ENCODE assay signal across 8 cellular contexts in genomic region chr16:67993207-67994036, GRCh38. TPM values are rescaled to one million over a fixed set of nuclear protein-coding genes. Genes with fewer than 3 reads are reported as not detected.
DNase-seq lines count a peak whose midpoint lies in the region; ATAC-seq and TF ChIP-seq lines count a peak whose summit lies in the region.

No MANE protein-coding gene starts in this region.

- peak; percentile 98 for TF ChIP-seq CTCF in C4-2B (conservative IDR thresholded peaks at IDR 0.05)
- TF ChIP-seq CTCF in OCI-LY3 (IDR thresholded peaks at IDR 0.05; ENCODE audit: low read depth, low read length): peak; percentile 83
- peak in 2 of 3 experiments; percentile 97 to 99 for TF ChIP-seq CTCF in esophagus muscularis mucosa (IDR thresholded peaks at IDR 0.05)
- peak; percentile 92 for TF ChIP-seq CTCF in natural killer cell (IDR thresholded peaks at IDR 0.05)

- TF ChIP-seq EP300 in esophagus muscularis mucosa (IDR thresholded peaks at IDR 0.05): no peak

- no peaks in the 10 kb centered on the region for H3K79me2 ChIP-seq in OCI-LY3 (ENCODE audit: low read length)

- H3K9me3 Mint-ChIP-seq in natural killer cell: no peaks in the 10 kb centered on the region
- no peaks in the 10 kb centered on the region for H3K9me3 Mint-ChIP-seq in stimulated activated memory B cell treated with anti-CD40 and anti-IgM and Interleukin-4, amounts not matched to agents 10 μg/mL and 1 μg/mL and 100 μg/mL, for 72 hours

- H3K36me3 Mint-ChIP-seq in natural killer cell: no peaks in the 10 kb centered on the region
- no peaks in the 10 kb centered on the region for H3K36me3 Mint-ChIP-seq in stimulated activated memory B cell treated with anti-CD40 and anti-IgM and Interleukin-4, amounts not matched to agents 10 μg/mL and 1 μg/mL and 100 μg/mL, for 72 hours

- no peaks in the 10 kb centered on the region for H4K20me1 ChIP-seq in OCI-LY3 (ENCODE audit: insufficient read depth, low read length)

- no peaks in the 10 kb centered on the region for H3K27me3 Mint-ChIP-seq in natural killer cell (ENCODE audit: low read depth in 2 of 2)
- H3K27me3 Mint-ChIP-seq in stimulated activated memory B cell treated with anti-CD40 and anti-IgM and Interleukin-4, amounts not matched to agents 10 μg/mL and 1 μg/mL and 100 μg/mL, for 72 hours: no peaks in the 10 kb centered on the region

- no peaks in the 10 kb centered on the region for H3K36me3 ChIP-seq in OCI-LY3 (replicated peaks; ENCODE audit: low read depth, low read length)
- H3K36me3 ChIP-seq in esophagus muscularis mucosa: no peaks in the 10 kb centered on the region

- intact Hi-C loops in esophagus muscularis mucosa (cut with DNase I) (loop anchor here (5.0 kb wide), 2 partner anchors 49 to 234 kb away; no protein-coding TSS in a partner anchor), natural killer cell (cut with micrococcal nuclease) (loop anchor here (1.0 kb wide), 3 partner anchors 30 to 236 kb away; partner anchors contain the start of genes DDX28 and DUS2)

- peaks cover 24 to 53% of the 10 kb centered on the region in 2 donors for H3K4me1 Mint-ChIP-seq in natural killer cell
- H3K4me1 Mint-ChIP-seq in stimulated activated memory B cell treated with anti-CD40 and anti-IgM and Interleukin-4, amounts not matched to agents 10 μg/mL and 1 μg/mL and 100 μg/mL, for 72 hours: peaks cover 64% of the 10 kb centered on the region

- 2% methylated on average over 15 of the region's 38 CpGs for WGBS in esophagus muscularis mucosa

- H3K4me1 ChIP-seq in OCI-LY3 (ENCODE audit: low read length) (peaks cover 54% of the 10 kb centered on the region), esophagus muscularis mucosa (peaks cover 10 to 15% (median 13%) of the 10 kb centered on the region in 4 donors)

- peak overlapping the region; percentile 83 for H3K4me3 Mint-ChIP-seq in natural killer cell
- H3K4me3 Mint-ChIP-seq in stimulated activated memory B cell treated with anti-CD40 and anti-IgM and Interleukin-4, amounts not matched to agents 10 μg/mL and 1 μg/mL and 100 μg/mL, for 72 hours: peak overlapping the region; percentile 67

- no peaks in the 10 kb centered on the region for H3K27me3 ChIP-seq in OCI-LY3 (ENCODE audit: low read depth, low read length)
- H3K27me3 ChIP-seq in esophagus muscularis mucosa: no peaks in the 10 kb centered on the region

- peak; percentile 9 for TF ChIP-seq POLR2A in esophagus muscularis mucosa (IDR thresholded peaks at IDR 0.05; ENCODE audit: low read depth)

- H3K9ac ChIP-seq in OCI-LY3 (ENCODE audit: low read length): peak overlapping the region; percentile 72

- DNase-seq in activated T-cell treated with anti-CD3 and anti-CD28 coated beads, Interleukin-2, amount 50 U/mL, for 1 hour: peak; percentile 88
- DNase-seq in esophagus muscularis mucosa (ENCODE audit: extremely low spot score) (no peak), natural killer cell (peak; percentile 85)

- H2AFZ ChIP-seq in OCI-LY3 (ENCODE audit: low read depth, low read length): peak overlapping the region; percentile 96

- H3K27ac Mint-ChIP-seq in natural killer cell: peak overlapping the region; percentile 89 to 95
- peak overlapping the region; percentile 93 for H3K27ac Mint-ChIP-seq in stimulated activated memory B cell treated with anti-CD40 and anti-IgM and Interleukin-4, amounts not matched to agents 10 μg/mL and 1 μg/mL and 100 μg/mL, for 72 hours

- H3K27ac ChIP-seq in C4-2B (no peak overlapping the region), OCI-LY3 (ENCODE audit: low read length) (peak overlapping the region; percentile 29), esophagus muscularis mucosa (replicated peaks in 1 of 4) (peak overlapping the region; percentile 45 to 60 (median 49))

- H3K4me2 ChIP-seq in OCI-LY3 (ENCODE audit: low read length): peak overlapping the region; percentile 97

- H3K9me3 ChIP-seq in OCI-LY3 (ENCODE audit: insufficient read depth, low read length) (no peaks in the 10 kb centered on the region), esophagus muscularis mucosa (no peaks in the 10 kb centered on the region)

- H3K4me3 ChIP-seq in OCI-LY3 (ENCODE audit: low read length): peak overlapping the region; percentile 73
- H3K4me3 ChIP-seq in esophagus muscularis mucosa: peak overlapping the region; percentile 42 to 55 (median 46)

- ATAC-seq in GM19351 (IDR thresholded peaks at IDR 0.05; ENCODE audit: unreplicated experiment): peak; percentile 70
- peak; percentile 65 for ATAC-seq in HG03520 (IDR thresholded peaks at IDR 0.05; ENCODE audit: unreplicated experiment)
- ATAC-seq in natural killer cell: peak; percentile 88 to 95 (median 90)
- peak; percentile 92 for ATAC-seq in stimulated activated memory B cell treated with anti-CD40 and anti-IgM and Interleukin-4, amounts not matched to agents 10 μg/mL and 1 μg/mL and 100 μg/mL, for 72 hours

RNA-seq across cellular contexts. Expression of gene DPEP2, which starts 5.9 kb away (rescaled TPM):
- total RNA-seq in esophagus muscularis mucosa: 1 to 10 TPM; 1.4 to 5.5 (median 3.7) TPM
- 10 to 100 TPM; 47.2 to 64.1 (median 61.8) TPM for total RNA-seq in natural killer cell

RNA-seq across cellular contexts. Expression of gene DPEP3, which starts 13.1 kb away (rescaled TPM):
- total RNA-seq in esophagus muscularis mucosa: under 1 TPM in 1 of 4 donors, not detected in 3; 0.17 TPM
- total RNA-seq in natural killer cell: under 1 TPM; 0.53 to 1.00 (median 0.96) TPM

RNA-seq across cellular contexts. Expression of gene DPEP2NB, which starts 22.3 kb away (rescaled TPM):
- total RNA-seq in esophagus muscularis mucosa: not detected
- total RNA-seq in natural killer cell: not detected

RNA-seq across cellular contexts. Expression of gene SLC12A4, which starts 25.0 kb away (rescaled TPM):
- total RNA-seq in esophagus muscularis mucosa: 100 to 1,000 TPM in 1 of 4 donors, 10 to 100 TPM in 3; 65.8 to 142 (median 81.3) TPM
- 10 to 100 TPM; 30.0 to 47.0 (median 30.5) TPM for total RNA-seq in natural killer cell

RNA-seq across cellular contexts. Expression of gene DDX28, which starts 29.6 kb away (rescaled TPM):
- total RNA-seq in esophagus muscularis mucosa: 10 to 100 TPM in 1 of 4 donors, 1 to 10 TPM in 3; 5.0 to 10.1 (median 8.4) TPM
- 10 to 100 TPM; 17.4 to 19.0 (median 17.9) TPM for total RNA-seq in natural killer cell

Comparison
In these comparisons a context has a peak if more than half of its experiments do, and no peak if none do; other contexts are left out.
1. RNA of gene DPEP2, which starts 5.9 kb away (total RNA-seq): 47.2 to 64.1 TPM in natural killer cell; 1.4 to 5.5 TPM in esophagus muscularis mucosa; every median in the first group is over 4 times any median in the second.
2. Peak in every context shown above with its lines, with median percentiles within 50 percentile points of each other: CTCF ChIP-seq and ATAC-seq.